Comparison of ENCODE assay signal across 22 cellular contexts in genomic region chr4:65747386-65747785, GRCh38.
DNase-seq lines count a peak whose midpoint lies in the region; ATAC-seq, FAIRE-seq and TF ChIP-seq lines count a peak whose summit lies in the region.
"Had no signal": no experiment of that assay in that cellular context is flagged by ENCODE, and none has a peak within 500 bp of the region (broad histone marks: within the 10 kb centered on the region; RNA-seq: fewer than 3 reads in every experiment).

No MANE protein-coding gene starts in this region.

- H3K36me3 Mint-ChIP-seq in nephron progenitor cell (ENCODE audit: low read depth) = no peaks in the 10 kb centered on the region
- H3K36me3 Mint-ChIP-seq: CD8-positive, alpha-beta T cell had no signal

- no peaks in the 10 kb centered on the region for H3K4me1 ChIP-seq in adipocyte (ENCODE audit: control insufficient read depth, insufficient read depth, low read length)

- FAIRE-seq in GM12891 (lab: Jason Lieb, UNC) = no peak
- FAIRE-seq: K562 had no signal

- no peak for ATAC-seq in GM19397 (IDR thresholded peaks at IDR 0.05; ENCODE audit: unreplicated experiment)
- ATAC-seq: CD8-positive, alpha-beta T cell; K562 had no signal

- H3K9me3 Mint-ChIP-seq in nephron progenitor cell = no peaks in the 10 kb centered on the region
- H3K9me3 Mint-ChIP-seq: CD8-positive, alpha-beta T cell; H9 had no signal

- no peaks in the 10 kb centered on the region for H3K4me1 Mint-ChIP-seq in nephron progenitor cell
- H3K4me1 Mint-ChIP-seq: H9 had no signal

- no peaks in the 10 kb centered on the region for H3K27me3 ChIP-seq in adipocyte (replicated peaks; ENCODE audit: control insufficient read depth, insufficient read depth, low read length)

- DNase-seq in ELR (ENCODE audit: low read depth) (peak; percentile 62), adipocyte (ENCODE audit: low read depth) (peak; percentile 24), fibroblast of peridontal ligament (ENCODE audit: extremely low read depth) (peak; percentile 69), retinal pigment epithelial cell (ENCODE audit: low read depth) (peak; percentile 13), GM12891 (ENCODE audit: insufficient read length, low spot score) (no peak), NCI-H524 (lab: John Stamatoyannopoulos, UW) (no peak), nephron progenitor cell (no peak)
- DNase-seq: AML-193; C1 segment of cervical spinal cord; Calu3; CD8-positive, alpha-beta T cell; DMS153; GF-D8; H9; NCI-H1694; NCI-H2081; NCI-H2171; NCI-H446; NCI-H526 treated with DMSO at 0.1 percent for 48 hours; Right ventricle myocardium superior had no signal

- H3K36me3 ChIP-seq in adipocyte (ENCODE audit: control insufficient read depth, insufficient read depth, low read length, severe bottlenecking) = no peaks in the 10 kb centered on the region

- no peak overlapping the region for H3K27ac Mint-ChIP-seq in nephron progenitor cell
- H3K27ac Mint-ChIP-seq: CD8-positive, alpha-beta T cell; H9 had no signal

- TF ChIP-seq POLR2A in GM12891 (IDR thresholded peaks at IDR 0.05; ENCODE audit: low read depth, low read length) = no peak

- no peaks in the 10 kb centered on the region for H3K9me3 ChIP-seq in adipocyte (ENCODE audit: control insufficient read depth, low read length)

- H3K27me3 Mint-ChIP-seq in nephron progenitor cell (ENCODE audit: low read depth, poor library complexity) = no peaks in the 10 kb centered on the region

- H3K4me3 ChIP-seq in adipocyte (ENCODE audit: low read length) = no peak overlapping the region
- no peak overlapping the region for H3K4me3 ChIP-seq in retinal pigment epithelial cell (ENCODE audit: low read length)
- H3K4me3 ChIP-seq: K562 had no signal

- H3K9ac ChIP-seq in adipocyte (ENCODE audit: low read length) = no peak overlapping the region

- no peak for TF ChIP-seq CTCF in retinal pigment epithelial cell (conservative IDR thresholded peaks at IDR 0.05; ENCODE audit: low read depth, low read length)
- no peak for TF ChIP-seq CTCF in nephron progenitor cell (IDR thresholded peaks at IDR 0.05)

- H3K4me3 Mint-ChIP-seq in nephron progenitor cell = no peak overlapping the region
- H3K4me3 Mint-ChIP-seq: CD8-positive, alpha-beta T cell; H9 had no signal

TF ChIP-seq in GM12891, 5 proteins besides CTCF, POLR2A, EP300 and RAD21:
- TF ChIP-seq POLR2AphosphoS5 (IDR thresholded peaks at IDR 0.05; ENCODE audit: low read depth, low read length) = no peak
- TF ChIP-seq PAX5 (IDR thresholded peaks at IDR 0.05; ENCODE audit: insufficient read depth, low read length, severe bottlenecking) = no peak
- TF ChIP-seq POU2F2 (IDR thresholded peaks at IDR 0.05; ENCODE audit: low read depth, low read length) = no peak
- no peak for TF ChIP-seq SPI1 (IDR thresholded peaks at IDR 0.05; ENCODE audit: low read depth, low read length)
- TF ChIP-seq TAF1 (IDR thresholded peaks at IDR 0.05; ENCODE audit: low read depth, low read length) = no peak

Comparison
In these comparisons a context has a peak if more than half of its experiments do, and no peak if none do; other contexts are left out.
1. DNase-seq: peak in ELR (single experiment), adipocyte (single experiment), fibroblast of peridontal ligament (single experiment) and retinal pigment epithelial cell (single experiment); none in GM12891 (single experiment), NCI-H524 (0 of 2) and nephron progenitor cell (single experiment).